ENCODE assay signal across 1 cellular context in genomic region chr3:63096248-63097058, GRCh38.
TF ChIP-seq lines count a peak whose summit lies in the region.

No MANE protein-coding gene starts in this region.

TF ChIP-seq in HepG2, 621 proteins besides CTCF, POLR2A, EP300 and RAD21 (continued from another document):
- TF ChIP-seq E2F5 (CRISPR knock-in tag; conservative IDR thresholded peaks at IDR 0.05) (no peak), ZFY (CRISPR knock-in tag; IDR thresholded peaks at IDR 0.05) (no peak), SNAI1 (CRISPR knock-in tag; IDR thresholded peaks at IDR 0.05; ENCODE audit: borderline replicate concordance) (no peak)
